In the genomic region with DNA sequence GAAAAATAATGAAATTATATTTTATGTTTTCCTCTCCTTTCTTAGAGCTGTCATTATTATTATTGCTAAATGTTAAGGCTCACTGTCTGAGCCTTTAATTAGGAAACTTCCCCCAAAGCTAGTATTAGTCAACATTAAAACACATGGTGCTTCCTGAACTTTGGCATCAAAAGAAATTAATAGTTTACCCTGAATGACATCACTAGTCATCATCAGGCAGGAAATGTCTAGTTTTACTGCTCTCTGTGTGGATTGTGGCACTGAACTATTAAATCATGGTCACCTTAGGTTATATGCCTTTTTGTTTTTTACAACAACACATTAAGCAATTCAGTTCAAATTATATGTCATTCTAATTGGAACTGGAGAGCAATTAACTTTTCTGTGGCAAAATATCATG, we compare ENCODE assay signal across 15 cellular contexts.
"Had no signal": no experiment of that assay in that cellular context is flagged by ENCODE, and none has a peak within 500 bp of the region (broad histone marks: within the 10 kb centered on the region; RNA-seq: fewer than 3 reads in every experiment).

No MANE protein-coding gene starts in this region.

- DNase-seq: activated CD4-positive, alpha-beta T cell treated with anti-CD3 and anti-CD28 coated beads, Interleukin-2, amount 50 U/mL, for 4 hours; activated CD4-positive, CD25-positive, alpha-beta regulatory T cell treated with anti-CD3 and anti-CD28 coated beads, Interleukin-2, amount 50 U/mL, for 72 hours; activated effector memory CD4-positive, alpha-beta T cell treated with Interleukin-2 at 50 U/mL for 16 hours; activated T-cell treated with anti-CD3 and anti-CD28 coated beads, Interleukin-2, amount 50 U/mL, for 24 hours; amniotic stem cell; body of pancreas; endodermal cell; hippocampal formation; naive B cell; retina; stimulated activated CD4-positive, alpha-beta T cell treated with anti-CD3 and anti-CD28 coated beads, Interleukin-4, amount 100 ng/mL, for 4 hours; stomach had no signal

- H3K4me3 ChIP-seq: body of pancreas, esophagus muscularis mucosa, lung, stomach, thoracic aorta had no signal
